In the genomic region with DNA sequence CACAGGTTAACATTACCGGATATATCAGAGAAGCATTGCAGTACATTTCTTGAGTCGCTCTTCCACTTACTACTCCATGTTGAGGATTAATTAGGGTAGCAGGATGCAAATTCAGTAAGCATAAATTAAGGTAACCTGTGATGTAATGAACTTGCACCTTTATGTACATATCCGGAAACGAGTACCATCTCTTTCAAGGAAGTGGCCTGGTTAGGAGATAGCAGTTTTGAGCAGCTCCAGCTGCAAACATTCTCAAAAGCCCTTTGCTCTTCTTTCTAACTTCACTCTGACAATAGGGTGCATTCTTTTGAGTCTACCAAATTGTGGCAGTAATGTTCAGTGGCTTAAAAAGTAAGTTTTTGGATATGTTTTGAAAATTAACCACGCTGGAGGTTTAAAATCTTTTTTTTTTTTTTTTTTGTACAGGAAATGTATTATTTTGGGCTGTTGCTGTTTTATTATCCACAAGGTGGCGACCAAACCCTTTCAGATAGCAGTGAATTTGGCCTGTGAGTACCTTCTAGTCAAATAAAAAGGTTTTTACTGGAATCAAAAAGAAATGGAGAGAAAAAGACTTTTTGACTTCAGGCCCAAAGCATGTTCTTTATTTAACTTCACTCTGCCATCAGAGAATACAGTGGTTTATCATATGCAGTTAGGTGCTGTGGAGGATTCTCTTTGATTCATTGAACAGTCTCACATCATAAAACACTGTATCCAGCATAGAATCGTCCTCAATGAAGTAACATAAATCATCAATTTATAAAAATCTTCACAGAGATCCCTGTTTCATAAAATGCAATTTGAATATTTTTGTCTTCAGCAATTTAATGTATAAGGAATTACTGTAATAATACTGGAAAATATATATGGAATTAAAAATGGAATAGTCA, we compare ENCODE assay signal across 1 cellular context.
TF ChIP-seq lines count a peak whose summit lies in the region.

No MANE protein-coding gene starts in this region.

TF ChIP-seq in SK-N-SH treated with all-trans-retinoic acid at 6 μM for 48 hours, 23 proteins besides CTCF, POLR2A, EP300 and RAD21 (continued from another document):
- TF ChIP-seq, protein P1, sequence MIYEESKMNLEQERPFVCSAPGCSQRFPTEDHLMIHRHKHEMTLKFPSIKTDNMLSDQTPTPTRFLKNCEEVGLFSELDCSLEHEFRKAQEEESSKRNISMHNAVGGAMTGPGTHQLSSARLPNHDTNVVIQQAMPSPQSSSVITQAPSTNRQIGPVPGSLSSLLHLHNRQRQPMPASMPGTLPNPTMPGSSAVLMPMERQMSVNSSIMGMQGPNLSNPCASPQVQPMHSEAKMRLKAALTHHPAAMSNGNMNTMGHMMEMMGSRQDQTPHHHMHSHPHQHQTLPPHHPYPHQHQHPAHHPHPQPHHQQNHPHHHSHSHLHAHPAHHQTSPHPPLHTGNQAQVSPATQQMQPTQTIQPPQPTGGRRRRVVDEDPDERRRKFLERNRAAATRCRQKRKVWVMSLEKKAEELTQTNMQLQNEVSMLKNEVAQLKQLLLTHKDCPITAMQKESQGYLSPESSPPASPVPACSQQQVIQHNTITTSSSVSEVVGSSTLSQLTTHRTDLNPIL (CRISPR knock-in tag; IDR thresholded peaks at IDR 0.05; ENCODE audit: low read depth), result no peak
- TF ChIP-seq ZFP3 (CRISPR knock-in tag; IDR thresholded peaks at IDR 0.05) (no peak), ESRRG (CRISPR knock-in tag; IDR thresholded peaks at IDR 0.05) (no peak)
- TF ChIP-seq, protein P2, sequence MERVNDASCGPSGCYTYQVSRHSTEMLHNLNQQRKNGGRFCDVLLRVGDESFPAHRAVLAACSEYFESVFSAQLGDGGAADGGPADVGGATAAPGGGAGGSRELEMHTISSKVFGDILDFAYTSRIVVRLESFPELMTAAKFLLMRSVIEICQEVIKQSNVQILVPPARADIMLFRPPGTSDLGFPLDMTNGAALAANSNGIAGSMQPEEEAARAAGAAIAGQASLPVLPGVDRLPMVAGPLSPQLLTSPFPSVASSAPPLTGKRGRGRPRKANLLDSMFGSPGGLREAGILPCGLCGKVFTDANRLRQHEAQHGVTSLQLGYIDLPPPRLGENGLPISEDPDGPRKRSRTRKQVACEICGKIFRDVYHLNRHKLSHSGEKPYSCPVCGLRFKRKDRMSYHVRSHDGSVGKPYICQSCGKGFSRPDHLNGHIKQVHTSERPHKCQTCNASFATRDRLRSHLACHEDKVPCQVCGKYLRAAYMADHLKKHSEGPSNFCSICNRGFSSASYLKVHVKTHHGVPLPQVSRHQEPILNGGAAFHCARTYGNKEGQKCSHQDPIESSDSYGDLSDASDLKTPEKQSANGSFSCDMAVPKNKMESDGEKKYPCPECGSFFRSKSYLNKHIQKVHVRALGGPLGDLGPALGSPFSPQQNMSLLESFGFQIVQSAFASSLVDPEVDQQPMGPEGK (CRISPR knock-in tag; IDR thresholded peaks at IDR 0.05; ENCODE audit: borderline replicate concordance), result no peak
